ENCODE assay signal across 12 cellular contexts in genomic region chr10:32171213-32171612, GRCh38.
DNase-seq lines count a peak whose midpoint lies in the region; ATAC-seq and TF ChIP-seq lines count a peak whose summit lies in the region.
"Had no signal": no experiment of that assay in that cellular context is flagged by ENCODE, and none has a peak within 500 bp of the region (broad histone marks: within the 10 kb centered on the region; RNA-seq: fewer than 3 reads in every experiment).

No MANE protein-coding gene starts in this region.

- H4K20me1 ChIP-seq in GM23338 (replicated peaks; ENCODE audit: insufficient read depth), result no peaks in the 10 kb centered on the region

- TF ChIP-seq POLR2A in prostate gland (IDR thresholded peaks at IDR 0.05), result no peak

- no peak overlapping the region for H3K27ac ChIP-seq in GM23338 (ENCODE audit: low read depth)
- peak overlapping the region; percentile 81 to 85 for H3K27ac ChIP-seq in prostate gland

- no peaks in the 10 kb centered on the region for H3K9me2 ChIP-seq in GM23338 (ENCODE audit: insufficient read depth)

- no peak overlapping the region for H3K27ac Mint-ChIP-seq in GM23338
- H3K27ac Mint-ChIP-seq: activated CD8-positive, alpha-beta memory T cell treated with anti-CD3 and anti-CD28 coated beads, Interleukin-2, amount 10 ng/mL, durations not matched to agents 7 days and 5 days had no signal

- no peak overlapping the region for H3K4me2 ChIP-seq in GM23338

- H3K27me3 ChIP-seq in GM23338 (ENCODE audit: insufficient read depth), result no peaks in the 10 kb centered on the region
- H3K27me3 ChIP-seq in prostate gland (replicated peaks; ENCODE audit: insufficient read depth), result no peaks in the 10 kb centered on the region
- H3K27me3 ChIP-seq: BE2C had no signal

- no peaks in the 10 kb centered on the region for H3F3A ChIP-seq in GM23338 (replicated peaks; ENCODE audit: low read depth)

- H3K79me2 ChIP-seq in GM23338 (replicated peaks; ENCODE audit: insufficient read depth), result no peaks in the 10 kb centered on the region

- no peak for DNase-seq in GM23338 (ENCODE audit: low spot score)
- peak; percentile 77 for DNase-seq in NCI-H748 (lab: John Stamatoyannopoulos, UW; ENCODE audit: unreplicated experiment)
- DNase-seq in left colon, result peak; percentile 59 to 67
- DNase-seq in prostate gland (ENCODE audit: low spot score), result peak; percentile 88
- no peak for DNase-seq in HPDE6-E6E7 (ENCODE audit: extremely low spot score)
- no peak for DNase-seq in NOMO-1 treated with dmso at 0.1 percent for 144 hours (lab: John Stamatoyannopoulos, UW; ENCODE audit: unreplicated experiment)
- no peak for DNase-seq in KG1 (lab: John Stamatoyannopoulos, UW)
- DNase-seq: activated CD8-positive, alpha-beta memory T cell treated with anti-CD3 and anti-CD28 coated beads, Interleukin-2, amount 10 ng/mL, durations not matched to agents 7 days and 5 days; BE2C; NCI-H446 treated with DMSO at 0.1 percent for 48 hours had no signal

- H3K4me1 Mint-ChIP-seq in GM23338, result no peaks in the 10 kb centered on the region; the same call in 2 of the 3 replicates

- H3K4me3 ChIP-seq in GM23338, result no peak overlapping the region
- H3K4me3 ChIP-seq in prostate gland, result no peak overlapping the region

- no peak for ATAC-seq in GM23338
- peak; percentile 93 for ATAC-seq in left colon
- no peak for ATAC-seq in HG03460 (IDR thresholded peaks at IDR 0.05; ENCODE audit: unreplicated experiment)
- ATAC-seq: activated CD8-positive, alpha-beta memory T cell treated with anti-CD3 and anti-CD28 coated beads, Interleukin-2, amount 10 ng/mL, durations not matched to agents 7 days and 5 days; Panc1 had no signal

- intact Hi-C loops in left colon (cut with DNase I, micrococcal nuclease) (no loop called here), prostate gland (cut with DNase I) (no loop called here)

- H3K27me3 Mint-ChIP-seq in GM23338 (ENCODE audit: insufficient read depth, low read depth, poor library complexity), result peaks cover 1% of the 10 kb centered on the region

- H3K9me3 Mint-ChIP-seq in GM23338, result no peaks in the 10 kb centered on the region; the same call in 1 of the 3 replicates

- peak overlapping the region; percentile 47; the same call in 1 of the 2 replicates for H2AFZ ChIP-seq in GM23338

- H3K4me1 ChIP-seq in GM23338 (ENCODE audit: insufficient read depth) (no peaks in the 10 kb centered on the region), prostate gland (replicated peaks) (no peaks in the 10 kb centered on the region)
- H3K4me1 ChIP-seq: BE2C had no signal

- TF ChIP-seq CTCF in GM23338 (conservative IDR thresholded peaks at IDR 0.05; ENCODE audit: low read depth in 2 of 2), result no peak
- TF ChIP-seq CTCF in prostate gland (IDR thresholded peaks at IDR 0.05), result no peak

- H3K4me3 Mint-ChIP-seq in GM23338, result no peak overlapping the region
- H3K4me3 Mint-ChIP-seq: activated CD8-positive, alpha-beta memory T cell treated with anti-CD3 and anti-CD28 coated beads, Interleukin-2, amount 10 ng/mL, durations not matched to agents 7 days and 5 days had no signal

- H3K9me3 ChIP-seq in prostate gland, result no peaks in the 10 kb centered on the region
- H3K9me3 ChIP-seq: BE2C had no signal

- H3K36me3 ChIP-seq in GM23338 (ENCODE audit: insufficient read depth) (no peaks in the 10 kb centered on the region), prostate gland (no peaks in the 10 kb centered on the region)
- H3K36me3 ChIP-seq: BE2C had no signal

- 27% methylated on average over 3 of the region's 3 CpGs for WGBS in prostate gland

- H3K36me3 Mint-ChIP-seq in GM23338 (ENCODE audit: low read depth), result no peaks in the 10 kb centered on the region
- H3K36me3 Mint-ChIP-seq: activated CD8-positive, alpha-beta memory T cell treated with anti-CD3 and anti-CD28 coated beads, Interleukin-2, amount 10 ng/mL, durations not matched to agents 7 days and 5 days had no signal

TF ChIP-seq in GM23338, 12 proteins besides CTCF, POLR2A, EP300 and RAD21 (continues in another document):
- no peak for TF ChIP-seq JUNB (IDR thresholded peaks at IDR 0.05; ENCODE audit: unreplicated experiment)
- no peak for TF ChIP-seq POLR2AphosphoS5 (IDR thresholded peaks at IDR 0.05; ENCODE audit: low read depth)
- no peak for TF ChIP-seq ZNF462 (CRISPR knock-in tag; IDR thresholded peaks at IDR 0.05)
- no peak for TF ChIP-seq STAT1 (IDR thresholded peaks at IDR 0.05; ENCODE audit: unreplicated experiment)
- no peak for TF ChIP-seq REST (IDR thresholded peaks at IDR 0.05; ENCODE audit: unreplicated experiment)
- no peak for TF ChIP-seq EZH2phosphoT487 (IDR thresholded peaks at IDR 0.05; ENCODE audit: unreplicated experiment)

Comparison
In these comparisons a context has a peak if more than half of its experiments do, and no peak if none do; other contexts are left out.
1. DNase-seq: peak in NCI-H748 (single experiment), left colon (2 of 2) and prostate gland (single experiment); none in GM23338 (single experiment), HPDE6-E6E7 (single experiment), NOMO-1 treated with dmso at 0.1 percent for 144 hours (single experiment) and KG1 (single experiment).